21 cellular contexts compared by ENCODE assay signal in the genomic region with DNA sequence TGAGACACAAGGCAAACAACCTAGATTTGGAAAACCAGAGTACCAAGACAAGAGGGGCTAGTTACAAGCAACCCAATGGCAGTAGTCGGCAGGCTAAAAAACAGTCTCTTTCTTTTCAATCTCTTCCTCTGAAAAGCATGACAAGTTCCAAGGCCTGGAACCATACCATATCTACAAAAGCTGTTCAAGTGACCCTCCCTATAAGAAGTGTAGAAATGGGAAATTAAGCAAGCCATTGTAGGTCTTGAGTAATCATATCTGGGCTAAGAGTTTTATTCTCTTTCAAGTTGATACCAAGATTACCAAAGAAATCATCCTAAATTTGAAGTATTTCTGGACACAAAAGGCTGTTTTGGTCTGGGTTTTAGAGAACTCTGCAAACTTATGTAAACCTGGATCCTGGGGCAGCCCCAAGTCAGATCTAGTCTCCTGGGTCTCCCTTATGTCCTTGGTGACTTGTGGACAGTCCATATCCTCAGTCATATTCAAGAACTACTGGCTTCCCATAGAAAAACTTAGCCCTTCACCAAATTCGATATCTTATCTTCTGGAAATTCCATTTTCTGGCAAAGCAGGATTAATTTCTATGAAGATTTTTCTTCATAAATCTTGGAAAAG. TPM values are rescaled to one million over a fixed set of nuclear protein-coding genes. Genes with fewer than 3 reads are reported as not detected.
"Had no signal": no experiment of that assay in that cellular context is flagged by ENCODE, and none has a peak within 500 bp of the region (broad histone marks: within the 10 kb centered on the region; RNA-seq: fewer than 3 reads in every experiment).

No MANE protein-coding gene starts in this region.

- H3K4me3 ChIP-seq: esophagus muscularis mucosa, lung, right lobe of liver, uterus had no signal

- H3K9me3 ChIP-seq: esophagus muscularis mucosa, right lobe of liver, uterus had no signal

- H3K27me3 ChIP-seq: brain microvascular endothelial cell, right lobe of liver, uterus had no signal

- H3K4me1 ChIP-seq: uterus had no signal

- FAIRE-seq: endometrium, TTC549 had no signal

- H3K36me3 ChIP-seq: brain microvascular endothelial cell, esophagus muscularis mucosa, uterus had no signal

- H3K27ac ChIP-seq: brain microvascular endothelial cell had no signal

- ATAC-seq: right lobe of liver; SK-N-SH treated with all-trans-retinoic acid at 6 μM for 48 hours; stimulated activated naive CD8-positive, alpha-beta T cell treated with anti-CD3 and anti-CD28 coated beads, Interleukin-15, Interleukin-2, amounts not matched to agents 100 U/mL and 50 U/mL, for 24 hours; T-helper 17 cell had no signal

- DNase-seq: activated CD4-positive, alpha-beta T cell treated with anti-CD3 and anti-CD28 coated beads, Interleukin-2, amount 10 ng/mL, durations not matched to agents 7 days and 5 days; activated CD4-positive, CD25-positive, alpha-beta regulatory T cell; amniotic stem cell; brain microvascular endothelial cell; hippocampal formation; kidney glomerular epithelial cell; midbrain; posterior cingulate gyrus; right lobe of liver; stimulated activated CD4-positive, alpha-beta T cell treated with anti-CD3 and anti-CD28 coated beads, Interleukin-2, amount 100 ng/mL, for 48 hours; stimulated activated CD8-positive, alpha-beta memory T cell treated with anti-CD3 and anti-CD28 coated beads, Interleukin-4, amount 100 ng/mL, for 48 hours; stimulated activated naive CD8-positive, alpha-beta T cell treated with anti-CD3 and anti-CD28 coated beads, Interleukin-15, Interleukin-2, amounts not matched to agents 100 U/mL and 50 U/mL, for 24 hours; T-helper 17 cell; uterus had no signal

RNA-seq across cellular contexts. Expression of a gene that starts 24.7 kb away (rescaled TPM):
- total RNA-seq: activated CD4-positive, alpha-beta T cell treated with anti-CD3 and anti-CD28 coated beads, Interleukin-2, amount 10 ng/mL, durations not matched to agents 7 days and 5 days; activated CD8-positive, alpha-beta memory T cell treated with anti-CD3 and anti-CD28 coated beads for 36 hours; activated T-helper 2 cell treated with anti-CD3 and anti-CD28 coated beads, Interferon-gamma antibody, Interleukin-2, Interleukin-4, amounts not matched to agents 10 μg/mL and 5 μg/mL and 100 μg/mL, durations not matched to agents 14 hours and 24 hours and 36 hours; T-helper 17 cell had no signal
